6 cellular contexts compared by ENCODE assay signal in genomic region chr13:28747851-28748250, GRCh38.
"Had no signal": no experiment of that assay in that cellular context is flagged by ENCODE, and none has a peak within 500 bp of the region (broad histone marks: within the 10 kb centered on the region; RNA-seq: fewer than 3 reads in every experiment).

No MANE protein-coding gene starts in this region.

- H3K27ac ChIP-seq: GM23248 had no signal

- H3K36me3 ChIP-seq: HAP-1 had no signal

- ATAC-seq: HCT116 had no signal

- H3K4me1 ChIP-seq: HAP-1 had no signal

- H3K9me3 ChIP-seq: HAP-1 had no signal

- H2AFZ ChIP-seq: GM23248 had no signal

- DNase-seq: GM23248, GOT3, H7, HFFc6 had no signal

- H3K4me3 ChIP-seq: GM23248, HAP-1 had no signal

- H3K9ac ChIP-seq: GM23248 had no signal
